Comparison of ENCODE assay signal across 19 cellular contexts in the genomic region with DNA sequence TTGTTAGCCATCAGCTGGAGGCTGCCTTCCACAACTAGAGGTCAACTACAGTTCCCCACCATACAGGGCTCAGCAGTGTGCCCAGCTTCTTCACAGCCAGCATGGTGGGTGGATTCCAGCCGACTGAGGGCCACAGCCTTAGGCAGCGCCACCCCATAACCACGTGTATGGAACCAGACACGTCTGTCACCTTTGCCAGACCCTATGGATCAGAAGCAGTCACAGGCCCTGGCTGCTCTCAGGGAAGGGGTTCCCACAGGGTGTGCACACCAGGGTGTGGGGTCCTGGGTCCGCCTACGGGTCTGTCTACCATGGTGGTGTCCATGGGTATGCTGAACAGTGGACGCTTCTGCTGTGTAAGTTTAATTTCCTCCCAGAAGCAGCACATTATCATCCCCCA.
DNase-seq lines count a peak whose midpoint lies in the region; ATAC-seq and TF ChIP-seq lines count a peak whose summit lies in the region.
"Had no signal": no experiment of that assay in that cellular context is flagged by ENCODE, and none has a peak within 500 bp of the region (broad histone marks: within the 10 kb centered on the region; RNA-seq: fewer than 3 reads in every experiment).

No MANE protein-coding gene starts in this region.

- no peaks in the 10 kb centered on the region for H3K79me1 ChIP-seq in neuronal stem cell (ENCODE audit: low read depth, low read length)

- H3K4me1 ChIP-seq in colonic mucosa, result no peaks in the 10 kb centered on the region
- H3K4me1 ChIP-seq in neuronal stem cell (ENCODE audit: control insufficient read depth in 2 of 2, insufficient read depth in 1 of 2, low read depth in 1 of 2, low read length in 2 of 2), result peaks cover 0 to 5% of the 10 kb centered on the region in 2 donors
- H3K4me1 ChIP-seq: BE2C had no signal

- no peak overlapping the region for H3K4me3 ChIP-seq in colonic mucosa
- H3K4me3 ChIP-seq in neuronal stem cell (ENCODE audit: low read length in 2 of 2), result no peak overlapping the region
- H3K4me3 ChIP-seq: GM23248 had no signal

- WGBS in neuronal stem cell (ENCODE audit: extremely low coverage in 2 of 2, insufficient read length in 2 of 2, insufficient replicate concordance in 1 of 2), 2 donors, result no CpG with 5 or more reads among the region's 7 CpGs

- H3K27me3 ChIP-seq in colonic mucosa (no peaks in the 10 kb centered on the region), neuronal stem cell (ENCODE audit: control insufficient read depth in 3 of 3, insufficient read depth in 3 of 3, low read depth in 1 of 3, low read length in 3 of 3) (peaks cover 0 to 39% (median 2%) of the 10 kb centered on the region in 3 experiments)

- ATAC-seq in HG03432 (IDR thresholded peaks at IDR 0.05; ENCODE audit: unreplicated experiment), result no peak

- no peak overlapping the region for H2AFZ ChIP-seq in neuronal stem cell (ENCODE audit: low read length)
- H2AFZ ChIP-seq: GM23248 had no signal

- intact Hi-C loops in colonic mucosa (cut with DNase I), result no loop called here

- no peak overlapping the region for H3K4ac ChIP-seq in neuronal stem cell (ENCODE audit: low read length)

- H2BK15ac ChIP-seq in neuronal stem cell (ENCODE audit: low read length), result peak overlapping the region; percentile 37

- H3K36me3 ChIP-seq in colonic mucosa, result no peaks in the 10 kb centered on the region
- no peaks in the 10 kb centered on the region for H3K36me3 ChIP-seq in neuronal stem cell (replicated peaks in 1 of 2; ENCODE audit: control insufficient read depth in 2 of 2, insufficient read depth in 2 of 2, low read length in 2 of 2)
- H3K36me3 ChIP-seq: BE2C had no signal

- H3K9ac ChIP-seq in colonic mucosa (ENCODE audit: low read depth in 2 of 2, low read length in 2 of 2) (no peak overlapping the region), neuronal stem cell (ENCODE audit: low read depth, low read length, poor library complexity) (no peak overlapping the region)
- H3K9ac ChIP-seq: GM23248 had no signal

- no peak overlapping the region for H2BK5ac ChIP-seq in neuronal stem cell (ENCODE audit: low read length)

- H2BK12ac ChIP-seq in neuronal stem cell (ENCODE audit: low read length), result no peak overlapping the region

- H3K9me3 ChIP-seq in colonic mucosa (no peaks in the 10 kb centered on the region), neuronal stem cell (replicated peaks in 1 of 2; ENCODE audit: control insufficient read depth in 2 of 2, insufficient read depth in 1 of 2, low read depth in 1 of 2, low read length in 2 of 2) (peaks cover 0 to 7% of the 10 kb centered on the region in 2 donors)
- H3K9me3 ChIP-seq: BE2C had no signal

- H3K4me2 ChIP-seq in neuronal stem cell (ENCODE audit: insufficient read depth, low read length, poor library complexity, severe bottlenecking), result no peak overlapping the region

- H4K91ac ChIP-seq in neuronal stem cell (ENCODE audit: low read depth, low read length, poor library complexity), result no peak overlapping the region

- no peak overlapping the region for H3K23ac ChIP-seq in neuronal stem cell (ENCODE audit: low read depth, low read length, poor library complexity)

- no peak overlapping the region for H3K14ac ChIP-seq in neuronal stem cell (ENCODE audit: low read length)

- no peak overlapping the region for H3K18ac ChIP-seq in neuronal stem cell (ENCODE audit: low read length)

- peak; percentile 4 for DNase-seq in colonic mucosa
- peak; percentile 32 for DNase-seq in islet precursor cell
- no peak for DNase-seq in neuronal stem cell (ENCODE audit: low spot score)
- DNase-seq in activated effector memory CD4-positive, alpha-beta T cell treated with Interleukin-2 at 50 U/mL for 16 hours, result no peak
- DNase-seq in NCI-H1694 treated with DMSO at 0.1 percent for 48 hours (lab: John Stamatoyannopoulos, UW), result no peak
- DNase-seq: ACHN; BE2C; C1 segment of cervical spinal cord; CD4-positive, CD25-positive, alpha-beta regulatory T cell; CD8-positive, alpha-beta memory T cell; COR-L47; DMS 273 treated with DMSO at 0.1 percent for 48 hours; DMS53; DND-41; EL; GM23248; HCEC 1CT had no signal

- no peak for TF ChIP-seq CTCF in colonic mucosa (IDR thresholded peaks at IDR 0.05)

- H3K27ac ChIP-seq in colonic mucosa (no peak overlapping the region), neuronal stem cell (replicated peaks; ENCODE audit: low read length) (no peak overlapping the region)
- H3K27ac ChIP-seq: GM23248, HL-60 had no signal

- no peak overlapping the region for H2BK120ac ChIP-seq in neuronal stem cell (ENCODE audit: low read depth, low read length)

- H4K8ac ChIP-seq in neuronal stem cell (ENCODE audit: low read depth, low read length), result no peak overlapping the region

- H2AK5ac ChIP-seq in neuronal stem cell (ENCODE audit: low read depth, low read length), result no peak overlapping the region

Comparison
In these comparisons a context has a peak if more than half of its experiments do, and no peak if none do; other contexts are left out.
1. DNase-seq: peak in colonic mucosa (single experiment) and islet precursor cell (single experiment); none in neuronal stem cell (single experiment), activated effector memory CD4-positive, alpha-beta T cell treated with Interleukin-2 at 50 U/mL for 16 hours (single experiment) and NCI-H1694 treated with DMSO at 0.1 percent for 48 hours (single experiment).